Comparison of ENCODE assay signal across 20 cellular contexts in the genomic region with DNA sequence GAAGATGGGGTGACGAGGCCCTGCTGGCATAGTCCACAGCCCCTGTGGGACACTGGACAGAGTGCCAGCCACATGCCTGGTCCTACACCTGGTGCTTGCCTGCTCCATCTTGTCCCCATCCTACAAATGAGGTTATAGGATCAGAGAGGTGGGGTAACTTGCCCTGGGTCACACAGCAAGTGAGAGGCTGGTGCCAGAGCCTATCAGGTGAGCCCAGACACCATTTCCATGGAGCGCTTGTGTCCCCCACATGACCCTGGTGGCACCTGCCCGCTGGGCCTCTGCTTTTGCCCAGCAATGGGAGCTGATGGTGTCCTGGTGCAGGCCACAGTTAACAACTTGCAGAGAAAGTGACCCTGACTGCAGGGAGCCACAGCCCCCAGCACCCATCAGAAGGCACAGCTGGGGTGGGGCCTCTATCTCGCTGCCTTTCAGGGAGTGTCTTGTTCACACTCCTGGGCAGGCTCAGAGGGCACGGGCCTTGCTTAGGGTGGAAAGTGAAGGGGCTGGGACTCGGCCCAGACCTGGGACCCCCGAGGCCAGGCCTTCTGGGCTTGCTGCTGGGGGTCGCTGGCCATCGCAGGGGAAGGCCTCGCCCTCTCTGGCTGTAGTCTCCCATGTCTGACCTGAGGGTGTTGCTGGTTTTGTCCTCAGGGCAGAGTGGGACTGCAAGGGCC.
"Had no signal": no experiment of that assay in that cellular context is flagged by ENCODE, and none has a peak within 500 bp of the region (broad histone marks: within the 10 kb centered on the region; RNA-seq: fewer than 3 reads in every experiment).

No MANE protein-coding gene starts in this region.

- H3K4me1 Mint-ChIP-seq: activated CD4-positive, alpha-beta memory T cell treated with anti-CD3 and anti-CD28 coated beads, Interleukin-2, amount 10 ng/mL, durations not matched to agents 7 days and 5 days; activated CD4-positive, alpha-beta T cell treated with anti-CD3 and anti-CD28 coated beads for 36 hours; activated naive CD8-positive, alpha-beta T cell treated with anti-CD3 and anti-CD28 coated beads, Interleukin-2, amount 10 ng/mL, durations not matched to agents 7 days and 5 days had no signal

- DNase-seq: activated CD4-positive, alpha-beta memory T cell treated with anti-CD3 and anti-CD28 coated beads, Interleukin-2, amount 10 ng/mL, durations not matched to agents 7 days and 5 days; activated CD4-positive, alpha-beta T cell treated with anti-CD3 and anti-CD28 coated beads for 36 hours; activated CD4-positive, alpha-beta T cell treated with anti-CD3 and anti-CD28 coated beads, Interleukin-2, amount 50 U/mL, for 1 hour; activated CD8-positive, alpha-beta memory T cell treated with anti-CD3 and anti-CD28 coated beads, Interleukin-2, amount 50 U/mL, for 4 hours; activated naive CD4-positive, alpha-beta T cell treated with anti-CD3 and anti-CD28 coated beads, Interleukin-2, amount 50 U/mL, for 16 hours; activated naive CD8-positive, alpha-beta T cell treated with anti-CD3 and anti-CD28 coated beads, Interleukin-2, amount 10 ng/mL, durations not matched to agents 7 days and 5 days; activated T-cell treated with anti-CD3 and anti-CD28 coated beads, Interleukin-2, amount 50 U/mL, for 72 hours; adrenal gland; aorta; body of pancreas; KBM-7; NCI-H1048; NCI-H146; NCI-H187 treated with DMSO at 0.1 percent for 48 hours; NCI-H2081 treated with DMSO at 0.1 percent for 48 hours; NCI-H446; PC-3; SIG-M5; T-helper 2 cell had no signal

- H3K27me3 Mint-ChIP-seq: activated CD4-positive, alpha-beta memory T cell treated with anti-CD3 and anti-CD28 coated beads, Interleukin-2, amount 10 ng/mL, durations not matched to agents 7 days and 5 days; activated CD4-positive, alpha-beta T cell treated with anti-CD3 and anti-CD28 coated beads for 36 hours; activated naive CD8-positive, alpha-beta T cell treated with anti-CD3 and anti-CD28 coated beads, Interleukin-2, amount 10 ng/mL, durations not matched to agents 7 days and 5 days had no signal

- H3K27ac Mint-ChIP-seq: activated CD4-positive, alpha-beta memory T cell treated with anti-CD3 and anti-CD28 coated beads, Interleukin-2, amount 10 ng/mL, durations not matched to agents 7 days and 5 days; activated CD4-positive, alpha-beta T cell treated with anti-CD3 and anti-CD28 coated beads for 36 hours; activated naive CD8-positive, alpha-beta T cell treated with anti-CD3 and anti-CD28 coated beads, Interleukin-2, amount 10 ng/mL, durations not matched to agents 7 days and 5 days; activated T-cell treated with anti-CD3 and anti-CD28 coated beads, Interleukin-2, amount 50 U/mL, for 72 hours had no signal

- H3K4me3 ChIP-seq: adrenal gland, body of pancreas had no signal

- H3K9me3 Mint-ChIP-seq: activated CD4-positive, alpha-beta memory T cell treated with anti-CD3 and anti-CD28 coated beads, Interleukin-2, amount 10 ng/mL, durations not matched to agents 7 days and 5 days; activated naive CD8-positive, alpha-beta T cell treated with anti-CD3 and anti-CD28 coated beads, Interleukin-2, amount 10 ng/mL, durations not matched to agents 7 days and 5 days; activated T-cell treated with anti-CD3 and anti-CD28 coated beads, Interleukin-2, amount 50 U/mL, for 72 hours had no signal

- H3K27me3 ChIP-seq: adrenal gland, body of pancreas had no signal

- H3K36me3 Mint-ChIP-seq: activated naive CD8-positive, alpha-beta T cell treated with anti-CD3 and anti-CD28 coated beads, Interleukin-2, amount 10 ng/mL, durations not matched to agents 7 days and 5 days had no signal

- H3K27ac ChIP-seq: adrenal gland, body of pancreas, VCaP had no signal

- ATAC-seq: activated CD4-positive, alpha-beta T cell treated with anti-CD3 and anti-CD28 coated beads for 36 hours; activated T-cell treated with anti-CD3 and anti-CD28 coated beads, Interleukin-2, amount 50 U/mL, for 72 hours; body of pancreas; PC-3 had no signal

- H3K9me3 ChIP-seq: adrenal gland, body of pancreas had no signal

- H3K4me3 Mint-ChIP-seq: activated CD4-positive, alpha-beta memory T cell treated with anti-CD3 and anti-CD28 coated beads, Interleukin-2, amount 10 ng/mL, durations not matched to agents 7 days and 5 days; activated CD4-positive, alpha-beta T cell treated with anti-CD3 and anti-CD28 coated beads for 36 hours; activated naive CD8-positive, alpha-beta T cell treated with anti-CD3 and anti-CD28 coated beads, Interleukin-2, amount 10 ng/mL, durations not matched to agents 7 days and 5 days; activated T-cell treated with anti-CD3 and anti-CD28 coated beads, Interleukin-2, amount 50 U/mL, for 72 hours had no signal
